Comparison of ENCODE assay signal across 19 cellular contexts in genomic region chr5:123428521-123429220, GRCh38. TPM values are rescaled to one million over a fixed set of nuclear protein-coding genes. Genes with fewer than 3 reads are reported as not detected.
DNase-seq lines count a peak whose midpoint lies in the region; TF ChIP-seq lines count a peak whose summit lies in the region.
"Had no signal": no experiment of that assay in that cellular context is flagged by ENCODE, and none has a peak within 500 bp of the region (broad histone marks: within the 10 kb centered on the region; RNA-seq: fewer than 3 reads in every experiment).

No MANE protein-coding gene starts in this region.

- peaks cover 6% of the 10 kb centered on the region for H3K9me3 Mint-ChIP-seq in Calu3 (ENCODE audit: low read depth, unreplicated experiment)
- H3K9me3 Mint-ChIP-seq in dendritic cell treated with granulocyte-macrophage colony-stimulating factor and Interleukin-4, amounts not matched to agents 40 ng/mL and 50 ng/mL, for 4 days = no peaks in the 10 kb centered on the region
- peaks cover 2% of the 10 kb centered on the region for H3K9me3 Mint-ChIP-seq in neural progenitor cell

- TF ChIP-seq CTCF in Calu3 (IDR thresholded peaks at IDR 0.05; ENCODE audit: unreplicated experiment) = no peak
- no peak for TF ChIP-seq CTCF in HEK293 (tag by site-specific recombination; IDR thresholded peaks at IDR 0.05)
- no peak for TF ChIP-seq CTCF in neural progenitor cell (IDR thresholded peaks at IDR 0.05)

- H3K36me3 Mint-ChIP-seq in Calu3 (ENCODE audit: insufficient read depth, unreplicated experiment) (no peaks in the 10 kb centered on the region), neural progenitor cell (no peaks in the 10 kb centered on the region)
- H3K36me3 Mint-ChIP-seq in dendritic cell treated with granulocyte-macrophage colony-stimulating factor and Interleukin-4, amounts not matched to agents 40 ng/mL and 50 ng/mL, for 4 days (ENCODE audit: low read depth) = no peaks in the 10 kb centered on the region
- H3K36me3 Mint-ChIP-seq: activated CD8-positive, alpha-beta memory T cell treated with anti-CD3 and anti-CD28 coated beads, Interleukin-2, amount 10 ng/mL, durations not matched to agents 7 days and 5 days; naive thymus-derived CD8-positive, alpha-beta T cell; stimulated activated naive B cell treated with anti-CD40 and anti-IgM and Interleukin-4, amounts not matched to agents 10 μg/mL and 1 μg/mL and 100 μg/mL, for 72 hours had no signal

- intact Hi-C loops in Calu3 (cut with micrococcal nuclease; ENCODE audit: unreplicated experiment) = no loop called here
- intact Hi-C loops in dendritic cell treated with granulocyte-macrophage colony-stimulating factor and Interleukin-4, amounts not matched to agents 40 ng/mL and 50 ng/mL, for 4 days (cut with micrococcal nuclease) = no loop called here

- H3K27ac ChIP-seq in HEK293 (ENCODE audit: extremely low read depth, low read depth, low read length) = no peak overlapping the region
- H3K27ac ChIP-seq in neural progenitor cell = no peak overlapping the region
- H3K27ac ChIP-seq: upper lobe of right lung had no signal

- no TSS peak for BruUV-seq in Calu3 (replicated peaks; lab: Mats Ljungman, UMichigan)

- H3K4me1 Mint-ChIP-seq in Calu3 (ENCODE audit: low read depth, unreplicated experiment) (peaks cover 28% of the 10 kb centered on the region), neural progenitor cell (peaks cover 3% of the 10 kb centered on the region)
- H3K4me1 Mint-ChIP-seq in dendritic cell treated with granulocyte-macrophage colony-stimulating factor and Interleukin-4, amounts not matched to agents 40 ng/mL and 50 ng/mL, for 4 days (ENCODE audit: low read depth) = peaks cover 29% of the 10 kb centered on the region

- H3K4me2 ChIP-seq in neural progenitor cell = no peak overlapping the region

- no peak for DNase-seq in Calu3
- DNase-seq in neural progenitor cell (ENCODE audit: low spot score) = no peak
- no peak for DNase-seq in NCI-H187 treated with DMSO at 0.1 percent for 48 hours (lab: John Stamatoyannopoulos, UW)
- DNase-seq in activated naive CD4-positive, alpha-beta T cell treated with Interleukin-2 at 50 U/mL for 16 hours = no peak
- no peak for DNase-seq in CD1c-positive myeloid dendritic cell (ENCODE audit: extremely low spot score)
- DNase-seq in RKO (ENCODE audit: low spot score) = no peak
- DNase-seq: activated B cell treated with CpG ODN at 0.5 μM for 24 hours; activated CD8-positive, alpha-beta memory T cell treated with anti-CD3 and anti-CD28 coated beads, Interleukin-2, amount 10 ng/mL, durations not matched to agents 7 days and 5 days; activated effector memory CD4-positive, alpha-beta T cell treated with Interleukin-2 at 50 U/mL for 16 hours; naive thymus-derived CD8-positive, alpha-beta T cell; NCI-H1417; NCI-H2227 treated with DMSO at 0.1 percent for 48 hours; Right ventricle myocardium superior; stimulated activated naive B cell treated with anti-CD40 and anti-IgM and Interleukin-4, amounts not matched to agents 10 μg/mL and 1 μg/mL and 100 μg/mL, for 72 hours; upper lobe of right lung had no signal

- peak overlapping the region; percentile 77 for H3K27ac Mint-ChIP-seq in Calu3 (ENCODE audit: unreplicated experiment)
- H3K27ac Mint-ChIP-seq in dendritic cell treated with granulocyte-macrophage colony-stimulating factor and Interleukin-4, amounts not matched to agents 40 ng/mL and 50 ng/mL, for 4 days = peak overlapping the region; percentile 36
- peak overlapping the region; percentile 47 for H3K27ac Mint-ChIP-seq in neural progenitor cell
- H3K27ac Mint-ChIP-seq: activated B cell treated with CpG ODN at 0.5 μM for 24 hours; activated CD8-positive, alpha-beta memory T cell treated with anti-CD3 and anti-CD28 coated beads, Interleukin-2, amount 10 ng/mL, durations not matched to agents 7 days and 5 days; stimulated activated naive B cell treated with anti-CD40 and anti-IgM and Interleukin-4, amounts not matched to agents 10 μg/mL and 1 μg/mL and 100 μg/mL, for 72 hours had no signal

- CTCF ChIA-PET in Calu3 (lab: Charles Lee) = interaction anchor here (0.7 kb wide), 1 partner anchor 10 kb away, joined by 3 read pairs; no protein-coding TSS in a partner anchor
- CTCF ChIA-PET in HEK293 (lab: Yijun Ruan, JAX) = no interaction called here

- H3F3A ChIP-seq in neural progenitor cell (ENCODE audit: low read depth) = no peaks in the 10 kb centered on the region

- H3K36me3 ChIP-seq in HEK293 (ENCODE audit: control insufficient read depth in 2 of 2, insufficient read depth in 1 of 2, low read length in 2 of 2) (no peaks in the 10 kb centered on the region; a peak in 1 of 3 replicates), neural progenitor cell (no peaks in the 10 kb centered on the region)
- H3K36me3 ChIP-seq: BLaER1 treated with 17β-estradiol and CSF1 and Interleukin-3, amounts not matched to agents 10 nM and 100 nM; upper lobe of right lung had no signal

- no peaks in the 10 kb centered on the region for H3K27me3 ChIP-seq in neural progenitor cell
- H3K27me3 ChIP-seq: BLaER1 treated with 17β-estradiol and CSF1 and Interleukin-3, amounts not matched to agents 10 nM and 100 nM; upper lobe of right lung had no signal

- H3K4me3 Mint-ChIP-seq in Calu3 (ENCODE audit: low read depth, unreplicated experiment) (no peak overlapping the region), neural progenitor cell (no peak overlapping the region)
- H3K4me3 Mint-ChIP-seq in dendritic cell treated with granulocyte-macrophage colony-stimulating factor and Interleukin-4, amounts not matched to agents 40 ng/mL and 50 ng/mL, for 4 days = no peak overlapping the region
- H3K4me3 Mint-ChIP-seq: activated B cell treated with CpG ODN at 0.5 μM for 24 hours; activated CD8-positive, alpha-beta memory T cell treated with anti-CD3 and anti-CD28 coated beads, Interleukin-2, amount 10 ng/mL, durations not matched to agents 7 days and 5 days; naive thymus-derived CD8-positive, alpha-beta T cell; stimulated activated naive B cell treated with anti-CD40 and anti-IgM and Interleukin-4, amounts not matched to agents 10 μg/mL and 1 μg/mL and 100 μg/mL, for 72 hours had no signal

- H3K27me3 Mint-ChIP-seq in Calu3 (ENCODE audit: unreplicated experiment) = no peaks in the 10 kb centered on the region
- H3K27me3 Mint-ChIP-seq in dendritic cell treated with granulocyte-macrophage colony-stimulating factor and Interleukin-4, amounts not matched to agents 40 ng/mL and 50 ng/mL, for 4 days = no peaks in the 10 kb centered on the region
- H3K27me3 Mint-ChIP-seq in neural progenitor cell (ENCODE audit: insufficient read depth, low read depth) = peaks cover 2% of the 10 kb centered on the region

- H3K9me3 ChIP-seq in HEK293 (ENCODE audit: control insufficient read depth, insufficient read depth, low read depth, low read length) (no peaks in the 10 kb centered on the region), neural progenitor cell (ENCODE audit: low read depth) (no peaks in the 10 kb centered on the region)
- H3K9me3 ChIP-seq: upper lobe of right lung had no signal

- no peak overlapping the region for H3K4me3 ChIP-seq in HEK293 (ENCODE audit: low read depth, low read length)
- no peak overlapping the region for H3K4me3 ChIP-seq in neural progenitor cell
- H3K4me3 ChIP-seq: BLaER1 treated with 17β-estradiol and CSF1 and Interleukin-3, amounts not matched to agents 10 nM and 100 nM; lung; upper lobe of right lung had no signal

- no peak overlapping the region for H3K9ac ChIP-seq in neural progenitor cell

- POLR2A ChIA-PET in HEK293 (lab: Yijun Ruan, JAX) = interaction anchor here (0.6 kb wide), 1 partner anchor 598 kb away, joined by 4 read pairs; no protein-coding TSS in a partner anchor

- no peaks in the 10 kb centered on the region for H4K20me1 ChIP-seq in neural progenitor cell (ENCODE audit: low read depth)
- H4K20me1 ChIP-seq: BLaER1 treated with 17β-estradiol and CSF1 and Interleukin-3, amounts not matched to agents 10 nM and 100 nM had no signal

- no peaks in the 10 kb centered on the region for H3K79me2 ChIP-seq in neural progenitor cell (ENCODE audit: low read depth)

- H2AFZ ChIP-seq in neural progenitor cell (replicated peaks) = no peak overlapping the region

- peaks cover 6% of the 10 kb centered on the region for H3K4me1 ChIP-seq in HEK293 (ENCODE audit: control insufficient read depth, insufficient read depth, low read length)
- H3K4me1 ChIP-seq in neural progenitor cell = peaks cover 3% of the 10 kb centered on the region
- H3K4me1 ChIP-seq: upper lobe of right lung had no signal

TF ChIP-seq in HEK293, 187 proteins besides CTCF, POLR2A, EP300 and RAD21 (continues in another document):
- TF ChIP-seq FEZF1 (tag by site-specific recombination; IDR thresholded peaks at IDR 0.05) (peak; percentile 84), ZBTB6 (tag by site-specific recombination; IDR thresholded peaks at IDR 0.05) (peak; percentile 60), KLF10 (tag by site-specific recombination; IDR thresholded peaks at IDR 0.05) (no peak), ZNF114 (tag by site-specific recombination; IDR thresholded peaks at IDR 0.05) (no peak), ZNF513 (tag by site-specific recombination; IDR thresholded peaks at IDR 0.05) (no peak), SCRT1 (tag by site-specific recombination; IDR thresholded peaks at IDR 0.05; ENCODE audit: borderline replicate concordance) (0 out of 2 replicates have a peak, but pooled peaks have one; percentile 28)

RNA-seq across cellular contexts. Expression of gene CEP120, which starts 5.5 kb away (rescaled TPM):
- total RNA-seq in Calu3 (2022) (25.0 and 27.1 TPM in 2 replicates), neural progenitor cell (ENCODE audit: low replicate concordance) (25.2 and 38.5 TPM in 2 replicates)
